10 cellular contexts compared by ENCODE assay signal in genomic region chr2:202299712-202300111, GRCh38. TPM values are rescaled to one million over a fixed set of nuclear protein-coding genes. Genes with fewer than 3 reads are reported as not detected.
DNase-seq lines count a peak whose midpoint lies in the region; ATAC-seq lines count a peak whose summit lies in the region.
"Had no signal": no experiment of that assay in that cellular context is flagged by ENCODE, and none has a peak within 500 bp of the region (broad histone marks: within the 10 kb centered on the region; RNA-seq: fewer than 3 reads in every experiment).

No MANE protein-coding gene starts in this region.

- H3K27ac Mint-ChIP-seq in activated T-cell treated with anti-CD3 and anti-CD28 coated beads, Interleukin-2, amount 50 U/mL, for 72 hours = peak overlapping the region; percentile 18
- peak overlapping the region; percentile 0 for H3K27ac Mint-ChIP-seq in stimulated activated naive B cell treated with anti-CD40 and anti-IgM and Interleukin-4, amounts not matched to agents 10 μg/mL and 1 μg/mL and 100 μg/mL, for 72 hours

- peaks cover 60% of the 10 kb centered on the region for H3K4me1 Mint-ChIP-seq in activated T-cell treated with anti-CD3 and anti-CD28 coated beads, Interleukin-2, amount 50 U/mL, for 72 hours (ENCODE audit: low read depth)
- peaks cover 3 to 17% of the 10 kb centered on the region in 2 donors for H3K4me1 Mint-ChIP-seq in stimulated activated naive B cell treated with anti-CD40 and anti-IgM and Interleukin-4, amounts not matched to agents 10 μg/mL and 1 μg/mL and 100 μg/mL, for 72 hours

- no peak for DNase-seq in activated T-cell treated with anti-CD3 and anti-CD28 coated beads, Interleukin-2, amount 50 U/mL, for 72 hours
- DNase-seq in activated T-cell treated with anti-CD3 and anti-CD28 coated beads for 4 hours (no peak), amygdala (lab: John Stamatoyannopoulos, UW) (no peak), cerebellar cortex (ENCODE audit: low spot score) (no peak), OCI-M1 (lab: John Stamatoyannopoulos, UW) (no peak)
- no peak for DNase-seq in stimulated activated naive B cell treated with anti-CD40 and anti-IgM and Interleukin-4, amounts not matched to agents 10 μg/mL and 1 μg/mL and 100 μg/mL, for 72 hours
- DNase-seq: activated CD8-positive, alpha-beta memory T cell treated with anti-CD3 and anti-CD28 coated beads, Interleukin-2, amount 50 U/mL, for 4 hours; NCI-H2029 treated with DMSO at 0.1 percent for 48 hours had no signal

- H3K27me3 Mint-ChIP-seq in activated T-cell treated with anti-CD3 and anti-CD28 coated beads, Interleukin-2, amount 50 U/mL, for 72 hours (ENCODE audit: low read depth) = no peaks in the 10 kb centered on the region
- H3K27me3 Mint-ChIP-seq in stimulated activated naive B cell treated with anti-CD40 and anti-IgM and Interleukin-4, amounts not matched to agents 10 μg/mL and 1 μg/mL and 100 μg/mL, for 72 hours = no peaks in the 10 kb centered on the region

- ATAC-seq in activated T-cell treated with anti-CD3 and anti-CD28 coated beads, Interleukin-2, amount 50 U/mL, for 72 hours (replicated peaks in 1 of 2) = peak; percentile 65 to 70
- peak; percentile 63 for ATAC-seq in HG02571 (IDR thresholded peaks at IDR 0.05; ENCODE audit: unreplicated experiment)
- peak; percentile 44 for ATAC-seq in HG03558 (IDR thresholded peaks at IDR 0.05; ENCODE audit: extremely low read depth, unreplicated experiment)
- peak; percentile 88 to 94 for ATAC-seq in stimulated activated naive B cell treated with anti-CD40 and anti-IgM and Interleukin-4, amounts not matched to agents 10 μg/mL and 1 μg/mL and 100 μg/mL, for 72 hours (replicated peaks)

- peaks cover 19 to 67% of the 10 kb centered on the region in 2 donors for H3K36me3 Mint-ChIP-seq in activated T-cell treated with anti-CD3 and anti-CD28 coated beads, Interleukin-2, amount 50 U/mL, for 72 hours (ENCODE audit: insufficient read depth in 2 of 2)
- peaks cover 26 to 47% of the 10 kb centered on the region in 2 donors for H3K36me3 Mint-ChIP-seq in stimulated activated naive B cell treated with anti-CD40 and anti-IgM and Interleukin-4, amounts not matched to agents 10 μg/mL and 1 μg/mL and 100 μg/mL, for 72 hours

- peak overlapping the region; percentile 14 to 21 for H3K4me3 Mint-ChIP-seq in activated T-cell treated with anti-CD3 and anti-CD28 coated beads, Interleukin-2, amount 50 U/mL, for 72 hours
- no peak overlapping the region for H3K4me3 Mint-ChIP-seq in stimulated activated naive B cell treated with anti-CD40 and anti-IgM and Interleukin-4, amounts not matched to agents 10 μg/mL and 1 μg/mL and 100 μg/mL, for 72 hours

- no peaks in the 10 kb centered on the region for H3K9me3 Mint-ChIP-seq in activated T-cell treated with anti-CD3 and anti-CD28 coated beads, Interleukin-2, amount 50 U/mL, for 72 hours
- no peaks in the 10 kb centered on the region for H3K9me3 Mint-ChIP-seq in stimulated activated naive B cell treated with anti-CD40 and anti-IgM and Interleukin-4, amounts not matched to agents 10 μg/mL and 1 μg/mL and 100 μg/mL, for 72 hours

RNA-seq across cellular contexts. Expression of gene NOP58, which starts 34.1 kb away (rescaled TPM):
- total RNA-seq in activated T-cell treated with anti-CD3 and anti-CD28 coated beads, Interleukin-2, amount 50 U/mL, for 72 hours = 100 to 1,000 TPM; 233 to 300 TPM

Comparison
In these comparisons a context has a peak if more than half of its experiments do, and no peak if none do; other contexts are left out.
1. H3K4me3 Mint-ChIP-seq: peak in activated T-cell treated with anti-CD3 and anti-CD28 coated beads, Interleukin-2, amount 50 U/mL, for 72 hours (2 of 2); none in stimulated activated naive B cell treated with anti-CD40 and anti-IgM and Interleukin-4, amounts not matched to agents 10 μg/mL and 1 μg/mL and 100 μg/mL, for 72 hours (0 of 2).
2. Peak in every context shown above with its lines, with median percentiles within 50 percentile points of each other: ATAC-seq.